Comparison of ENCODE assay signal across 17 cellular contexts in the genomic region with DNA sequence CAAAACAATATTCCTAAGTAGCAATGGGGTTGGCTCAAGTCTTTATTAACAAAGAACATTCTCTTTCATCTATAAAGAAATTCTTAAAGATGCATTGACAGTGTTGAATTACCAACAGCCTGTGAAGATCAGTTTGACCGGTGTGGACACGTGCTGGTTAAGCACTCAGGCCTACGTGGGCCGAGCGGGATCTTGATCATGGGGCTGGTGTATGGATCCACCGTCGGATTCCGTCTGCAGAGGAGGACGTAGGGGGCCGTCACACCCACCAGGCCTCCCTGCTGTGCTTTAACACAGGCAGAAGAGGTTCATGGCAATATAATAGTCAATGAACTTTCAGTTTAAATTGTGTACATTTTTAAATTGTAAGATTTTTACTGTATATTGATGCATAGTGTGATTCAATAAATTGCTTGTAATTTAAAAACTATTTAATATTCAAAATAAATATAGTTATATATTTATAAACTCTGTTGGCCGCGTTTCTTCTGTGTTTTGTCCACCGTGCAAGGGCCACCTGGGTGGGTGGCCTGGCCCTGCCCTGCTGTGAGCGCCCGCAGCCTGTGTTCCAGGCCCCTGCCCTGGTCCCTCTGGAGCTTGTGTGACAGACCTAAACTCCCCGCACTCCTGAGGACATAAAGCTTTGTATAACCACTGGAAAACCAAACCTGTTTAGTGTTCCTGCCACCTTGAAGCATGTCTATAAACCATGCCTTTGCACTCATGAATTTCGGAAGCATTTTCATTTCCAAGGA. TPM values are rescaled to one million over a fixed set of nuclear protein-coding genes. Genes with fewer than 3 reads are reported as not detected.
DNase-seq lines count a peak whose midpoint lies in the region; ATAC-seq and TF ChIP-seq lines count a peak whose summit lies in the region.
"Had no signal": no experiment of that assay in that cellular context is flagged by ENCODE, and none has a peak within 500 bp of the region (broad histone marks: within the 10 kb centered on the region; RNA-seq: fewer than 3 reads in every experiment).

No MANE protein-coding gene starts in this region.

- no peaks in the 10 kb centered on the region for H3K27me3 Mint-ChIP-seq in T-helper 1 cell treated with Interleukin-12 subunit alpha and Interleukin-12 subunit beta and Interleukin-4 antibody, amounts not matched to agents 30 μg/mL and 1 μg/mL, for 36 hours (ENCODE audit: low read depth)
- H3K27me3 Mint-ChIP-seq in chondrocyte (ENCODE audit: low read depth) (no peaks in the 10 kb centered on the region), nephron progenitor cell (ENCODE audit: low read depth, poor library complexity) (peaks cover 12% of the 10 kb centered on the region)

- CTCF ChIA-PET in GM10248 (lab: Yijun Ruan, JAX): interaction anchor here (1.0 to 1.4 kb wide), 3 partner anchors 33 to 103 kb away, joined by 3 read pairs; no protein-coding TSS in a partner anchor

- POLR2A ChIA-PET in GM10248 (lab: Yijun Ruan, JAX): no interaction called here

- H3K9me3 Mint-ChIP-seq in T-helper 1 cell treated with Interleukin-12 subunit alpha and Interleukin-12 subunit beta and Interleukin-4 antibody, amounts not matched to agents 30 μg/mL and 1 μg/mL, for 36 hours: no peaks in the 10 kb centered on the region
- H3K9me3 Mint-ChIP-seq in chondrocyte (ENCODE audit: low read depth): no peaks in the 10 kb centered on the region
- no peaks in the 10 kb centered on the region for H3K9me3 Mint-ChIP-seq in nephron progenitor cell
- H3K9me3 Mint-ChIP-seq: dendritic cell treated with granulocyte-macrophage colony-stimulating factor and Interleukin-4, amounts not matched to agents 40 ng/mL and 50 ng/mL, for 4 days had no signal

- no peak overlapping the region for H3K27ac Mint-ChIP-seq in T-helper 1 cell treated with Interleukin-12 subunit alpha and Interleukin-12 subunit beta and Interleukin-4 antibody, amounts not matched to agents 30 μg/mL and 1 μg/mL, for 36 hours
- H3K27ac Mint-ChIP-seq in chondrocyte (ENCODE audit: unreplicated experiment) (no peak overlapping the region), nephron progenitor cell (no peak overlapping the region)
- H3K27ac Mint-ChIP-seq: dendritic cell treated with granulocyte-macrophage colony-stimulating factor and Interleukin-4, amounts not matched to agents 40 ng/mL and 50 ng/mL, for 4 days had no signal

- ATAC-seq in HG03097 (IDR thresholded peaks at IDR 0.05; ENCODE audit: low FRiP score, unreplicated experiment): no peak
- ATAC-seq: SK-N-SH treated with all-trans-retinoic acid at 6 μM for 48 hours had no signal

- DNase-seq in T-helper 1 cell (no peak), GM10248 (ENCODE audit: extremely low spot score) (peak; percentile 7), chondrocyte (ENCODE audit: low spot score) (peak; percentile 67), nephron progenitor cell (no peak), iPS-NIHi11 (ENCODE audit: low spot score) (no peak)
- no peak for DNase-seq in stimulated activated CD4-positive, alpha-beta T cell treated with anti-CD3 and anti-CD28 coated beads, Interleukin-4, amount 100 ng/mL, for 1 hour
- DNase-seq: esophagus squamous epithelium, GDM1, NCI-H146, NCI-H524, PC-9, WERI-Rb-1 had no signal

- peaks cover 8% of the 10 kb centered on the region for H3K36me3 Mint-ChIP-seq in T-helper 1 cell treated with Interleukin-12 subunit alpha and Interleukin-12 subunit beta and Interleukin-4 antibody, amounts not matched to agents 30 μg/mL and 1 μg/mL, for 36 hours (ENCODE audit: low read depth)
- peaks cover 13% of the 10 kb centered on the region for H3K36me3 Mint-ChIP-seq in chondrocyte (ENCODE audit: low read depth)
- H3K36me3 Mint-ChIP-seq in nephron progenitor cell (ENCODE audit: low read depth): peaks cover 30% of the 10 kb centered on the region

- peak overlapping the region; percentile 50 for H3K4me3 Mint-ChIP-seq in T-helper 1 cell treated with Interleukin-12 subunit alpha and Interleukin-12 subunit beta and Interleukin-4 antibody, amounts not matched to agents 30 μg/mL and 1 μg/mL, for 36 hours
- H3K4me3 Mint-ChIP-seq in chondrocyte (ENCODE audit: unreplicated experiment) (no peak overlapping the region), nephron progenitor cell (peak overlapping the region; percentile 68)
- H3K4me3 Mint-ChIP-seq: dendritic cell treated with granulocyte-macrophage colony-stimulating factor and Interleukin-4, amounts not matched to agents 40 ng/mL and 50 ng/mL, for 4 days had no signal

- no peaks in the 10 kb centered on the region for H3K4me1 Mint-ChIP-seq in T-helper 1 cell treated with Interleukin-12 subunit alpha and Interleukin-12 subunit beta and Interleukin-4 antibody, amounts not matched to agents 30 μg/mL and 1 μg/mL, for 36 hours (ENCODE audit: low read depth)
- H3K4me1 Mint-ChIP-seq in chondrocyte (ENCODE audit: low read depth) (peaks cover 5% of the 10 kb centered on the region), nephron progenitor cell (peaks cover 9% of the 10 kb centered on the region)

- TF ChIP-seq CTCF in GM10248 (IDR thresholded peaks at IDR 0.05; ENCODE audit: control extremely low read depth, extremely low read depth, low read depth, missing control alignments): no peak
- TF ChIP-seq CTCF in chondrocyte (IDR thresholded peaks at IDR 0.05): no peak
- no peak for TF ChIP-seq CTCF in nephron progenitor cell (IDR thresholded peaks at IDR 0.05)

RNA-seq across cellular contexts. Expression of gene BHLHA15, which starts 1.9 kb away (rescaled TPM):
- 0.32 to 1.2 TPM in 2 of 3 replicates, not detected in the other for total RNA-seq in chondrocyte
- total RNA-seq: mononuclear cell had no signal

RNA-seq across cellular contexts. Expression of gene TECPR1, which starts 42.7 kb away (rescaled TPM):
- 27.3 to 33.8 TPM (median 32.0 TPM) in 3 replicates for total RNA-seq in chondrocyte

Comparison
In these comparisons a context has a peak if more than half of its experiments do, and no peak if none do; other contexts are left out.
1. DNase-seq: peak in GM10248 (single experiment) and chondrocyte (single experiment); none in T-helper 1 cell (0 of 5), nephron progenitor cell (single experiment), iPS-NIHi11 (single experiment) and stimulated activated CD4-positive, alpha-beta T cell treated with anti-CD3 and anti-CD28 coated beads, Interleukin-4, amount 100 ng/mL, for 1 hour (single experiment).